In the genomic region with DNA sequence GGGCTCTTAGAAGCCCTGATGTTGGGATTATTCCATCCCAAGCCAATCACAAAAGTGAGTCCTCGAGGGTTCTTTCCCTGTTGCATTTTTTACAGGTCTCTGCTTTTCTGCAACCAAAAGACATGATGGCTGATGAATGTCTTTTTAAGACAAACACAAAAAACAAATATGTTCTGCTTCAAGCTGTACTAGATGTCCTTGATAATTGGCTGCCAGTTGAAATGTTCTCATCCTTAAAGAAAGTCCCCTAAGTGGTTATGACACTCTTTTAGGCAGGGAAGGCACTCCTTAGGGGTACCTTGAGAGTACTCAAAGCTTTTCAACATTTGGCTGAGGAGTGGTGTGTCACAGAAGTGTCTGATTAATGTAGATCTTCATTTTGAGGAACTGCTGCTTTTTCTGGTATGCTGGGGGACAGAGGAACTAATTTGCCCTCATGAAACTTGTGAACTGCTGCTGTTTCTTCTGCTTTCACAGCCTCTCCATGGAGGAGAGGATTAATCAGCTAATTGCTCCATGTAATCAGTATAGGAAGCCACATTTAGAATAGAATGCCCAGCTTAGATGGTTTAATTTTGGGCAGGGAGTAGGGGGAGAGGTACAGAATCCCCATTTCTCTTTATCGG, we compare ENCODE assay signal across 14 cellular contexts. TPM values are rescaled to one million over a fixed set of nuclear protein-coding genes. Genes with fewer than 3 reads are reported as not detected.
DNase-seq lines count a peak whose midpoint lies in the region; ATAC-seq and TF ChIP-seq lines count a peak whose summit lies in the region.
"Had no signal": no experiment of that assay in that cellular context is flagged by ENCODE, and none has a peak within 500 bp of the region (broad histone marks: within the 10 kb centered on the region; RNA-seq: fewer than 3 reads in every experiment).

No MANE protein-coding gene starts in this region.

- H3K4me3 ChIP-seq in ascending aorta = no peak overlapping the region
- H3K4me3 ChIP-seq: gastroesophageal sphincter, SJSA1, thyroid gland had no signal

- TF ChIP-seq CTCF in ascending aorta (IDR thresholded peaks at IDR 0.05) = no peak

- no peaks in the 10 kb centered on the region for H3K27me3 ChIP-seq in ascending aorta
- H3K27me3 ChIP-seq: gastroesophageal sphincter, SJSA1, thyroid gland had no signal

- DNase-seq in Ammon's horn (ENCODE audit: low spot score) (peak; percentile 45), SIG-M5 (lab: John Stamatoyannopoulos, UW) (peak; percentile 71), AG20443 (ENCODE audit: low spot score) (no peak), NCI-H446 treated with DMSO at 0.1 percent for 48 hours (lab: John Stamatoyannopoulos, UW) (no peak), ascending aorta (ENCODE audit: low spot score in 2 of 2) (no peak)
- DNase-seq: activated CD4-positive, alpha-beta T cell treated with anti-CD3 and anti-CD28 coated beads, Interleukin-2, amount 10 ng/mL, durations not matched to agents 24 days and 14 days; HCEC 1CT; KG1; thyroid gland had no signal

- no peaks in the 10 kb centered on the region for H3K4me1 ChIP-seq in ascending aorta
- H3K4me1 ChIP-seq: gastroesophageal sphincter, SJSA1 had no signal

- no peaks in the 10 kb centered on the region for H3K9me3 ChIP-seq in ascending aorta
- H3K9me3 ChIP-seq: thyroid gland had no signal

- ATAC-seq in GM19351 (IDR thresholded peaks at IDR 0.05; ENCODE audit: unreplicated experiment) (peak; percentile 87), HG03066 (IDR thresholded peaks at IDR 0.05; ENCODE audit: low read depth, unreplicated experiment) (peak; percentile 73), HG03135 (IDR thresholded peaks at IDR 0.05; ENCODE audit: unreplicated experiment) (no peak)
- ATAC-seq: gastroesophageal sphincter had no signal

- no peaks in the 10 kb centered on the region for H3K36me3 ChIP-seq in ascending aorta
- H3K36me3 ChIP-seq: gastroesophageal sphincter, SJSA1, thyroid gland had no signal

- intact Hi-C loops in ascending aorta (cut with DNase I) = no loop called here

- no peak overlapping the region for H3K27ac ChIP-seq in ascending aorta
- H3K27ac ChIP-seq: gastroesophageal sphincter, SJSA1 had no signal

RNA-seq across cellular contexts. Expression of a gene that starts 22.8 kb away (rescaled TPM):
- total RNA-seq in ascending aorta = 73.5 TPM

Comparison
In these comparisons a context has a peak if more than half of its experiments do, and no peak if none do; other contexts are left out.
1. DNase-seq: peak in Ammon's horn (single experiment) and SIG-M5 (single experiment); none in AG20443 (single experiment), NCI-H446 treated with DMSO at 0.1 percent for 48 hours (single experiment) and ascending aorta (0 of 2).